In the genomic region with DNA sequence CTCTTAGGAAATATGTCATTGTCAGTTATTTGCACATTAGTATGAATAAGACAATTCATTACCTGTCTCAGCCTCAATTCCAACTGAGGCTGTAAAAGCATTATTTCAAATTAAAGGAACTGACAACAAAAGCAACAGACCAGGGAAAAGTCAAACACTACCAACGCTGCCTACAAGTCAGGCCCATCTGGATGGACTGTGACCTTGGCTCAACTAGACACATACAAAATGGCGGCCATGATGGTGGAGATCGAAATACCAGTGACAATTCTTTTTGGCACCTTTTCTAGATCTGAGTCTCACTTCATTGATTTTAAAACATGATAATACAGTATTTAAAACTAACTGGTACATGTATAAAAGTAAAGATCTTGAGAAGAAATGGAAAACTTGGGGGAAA, we compare ENCODE assay signal across 28 cellular contexts.
"Had no signal": no experiment of that assay in that cellular context is flagged by ENCODE, and none has a peak within 500 bp of the region (broad histone marks: within the 10 kb centered on the region; RNA-seq: fewer than 3 reads in every experiment).

No MANE protein-coding gene starts in this region.

- H3K9me3 Mint-ChIP-seq: stimulated activated effector memory CD8-positive, alpha-beta T cell treated with anti-CD3 and anti-CD28 coated beads, Interleukin-12 subunit alpha, Interleukin-12 subunit beta, amount 100 ng/mL, for 72 hours; stimulated activated memory B cell treated with anti-CD40 and anti-IgM and Interleukin-4, amounts not matched to agents 10 μg/mL and 1 μg/mL and 100 μg/mL, for 72 hours; stimulated activated naive B cell treated with anti-CD40 and anti-IgM and Interleukin-4, amounts not matched to agents 10 μg/mL and 1 μg/mL and 100 μg/mL, for 72 hours; stimulated activated naive CD8-positive, alpha-beta T cell treated with anti-CD3 and anti-CD28 coated beads, Interleukin-15, amount 100 ng/mL, for 72 hours; stimulated activated naive CD8-positive, alpha-beta T cell treated with anti-CD3 and anti-CD28 coated beads, Interleukin-15, Interleukin-2, amounts not matched to agents 100 ng/mL and 50 ng/mL, for 24 hours had no signal

- H3K27ac ChIP-seq: stomach, suprapubic skin, testis, thoracic aorta, thyroid gland, tibial artery, tibial nerve, transverse colon, upper lobe of left lung, upper lobe of right lung, uterus, vagina had no signal

- H3K4me3 Mint-ChIP-seq: stimulated activated effector memory CD8-positive, alpha-beta T cell treated with anti-CD3 and anti-CD28 coated beads, Interleukin-12 subunit alpha, Interleukin-12 subunit beta, amount 100 ng/mL, for 72 hours; stimulated activated memory B cell treated with anti-CD40 and anti-IgM and Interleukin-4, amounts not matched to agents 10 μg/mL and 1 μg/mL and 100 μg/mL, for 72 hours; stimulated activated naive B cell treated with anti-CD40 and anti-IgM and Interleukin-4, amounts not matched to agents 10 μg/mL and 1 μg/mL and 100 μg/mL, for 72 hours; stimulated activated naive CD8-positive, alpha-beta T cell treated with anti-CD3 and anti-CD28 coated beads, Interleukin-15, amount 100 ng/mL, for 72 hours; stimulated activated naive CD8-positive, alpha-beta T cell treated with anti-CD3 and anti-CD28 coated beads, Interleukin-15, Interleukin-2, amounts not matched to agents 100 ng/mL and 50 ng/mL, for 24 hours; type B pancreatic cell had no signal

- H3K27me3 ChIP-seq: stomach, suprapubic skin, testis, thyroid gland, tibial artery, tibial nerve, transverse colon, upper lobe of left lung, upper lobe of right lung, uterus, vagina had no signal

- H3K4me1 ChIP-seq: suprapubic skin, testis, tibial artery, upper lobe of left lung, upper lobe of right lung, uterus had no signal

- FAIRE-seq: urothelium cell line had no signal

- H3K9me3 ChIP-seq: stomach, suprapubic skin, testis, thoracic aorta, thyroid gland, tibial artery, tibial nerve, transverse colon, upper lobe of left lung, upper lobe of right lung, uterus, vagina had no signal

- H3K36me3 ChIP-seq: stomach, suprapubic skin, thoracic aorta, thyroid gland, tibial artery, tibial nerve, transverse colon, upper lobe of left lung, upper lobe of right lung, uterus, vagina had no signal

- ATAC-seq: stimulated activated effector memory CD8-positive, alpha-beta T cell treated with anti-CD3 and anti-CD28 coated beads, Interleukin-12 subunit alpha, Interleukin-12 subunit beta, amount 100 ng/mL, for 72 hours; stimulated activated memory B cell treated with anti-CD40 and anti-IgM and Interleukin-4, amounts not matched to agents 10 μg/mL and 1 μg/mL and 100 μg/mL, for 72 hours; stimulated activated naive B cell treated with anti-CD40 and anti-IgM and Interleukin-4, amounts not matched to agents 10 μg/mL and 1 μg/mL and 100 μg/mL, for 72 hours; stimulated activated naive CD8-positive, alpha-beta T cell treated with anti-CD3 and anti-CD28 coated beads, Interleukin-15, amount 100 ng/mL, for 72 hours; stimulated activated naive CD8-positive, alpha-beta T cell treated with anti-CD3 and anti-CD28 coated beads, Interleukin-15, Interleukin-2, amounts not matched to agents 100 U/mL and 50 U/mL, for 24 hours; upper lobe of right lung had no signal

- H3K4me3 ChIP-seq: stomach, suprapubic skin, testis, thoracic aorta, thyroid gland, tibial artery, tibial nerve, transverse colon, upper lobe of left lung, upper lobe of right lung, uterus, vagina had no signal

- H3K27ac Mint-ChIP-seq: stimulated activated effector memory CD8-positive, alpha-beta T cell treated with anti-CD3 and anti-CD28 coated beads, Interleukin-12 subunit alpha, Interleukin-12 subunit beta, amount 100 ng/mL, for 72 hours; stimulated activated memory B cell treated with anti-CD40 and anti-IgM and Interleukin-4, amounts not matched to agents 10 μg/mL and 1 μg/mL and 100 μg/mL, for 72 hours; stimulated activated naive B cell treated with anti-CD40 and anti-IgM and Interleukin-4, amounts not matched to agents 10 μg/mL and 1 μg/mL and 100 μg/mL, for 72 hours; stimulated activated naive CD8-positive, alpha-beta T cell treated with anti-CD3 and anti-CD28 coated beads, Interleukin-15, amount 100 ng/mL, for 72 hours; stimulated activated naive CD8-positive, alpha-beta T cell treated with anti-CD3 and anti-CD28 coated beads, Interleukin-15, Interleukin-2, amounts not matched to agents 100 ng/mL and 50 ng/mL, for 24 hours; type B pancreatic cell had no signal

- H3K36me3 Mint-ChIP-seq: stimulated activated effector memory CD8-positive, alpha-beta T cell treated with anti-CD3 and anti-CD28 coated beads, Interleukin-12 subunit alpha, Interleukin-12 subunit beta, amount 100 ng/mL, for 72 hours; stimulated activated memory B cell treated with anti-CD40 and anti-IgM and Interleukin-4, amounts not matched to agents 10 μg/mL and 1 μg/mL and 100 μg/mL, for 72 hours; stimulated activated naive B cell treated with anti-CD40 and anti-IgM and Interleukin-4, amounts not matched to agents 10 μg/mL and 1 μg/mL and 100 μg/mL, for 72 hours; type B pancreatic cell had no signal

- DNase-seq: stimulated activated CD4-positive, alpha-beta T cell treated with anti-CD3 and anti-CD28 coated beads, Interleukin-2, amount 100 ng/mL, for 48 hours; stimulated activated CD4-positive, alpha-beta T cell treated with anti-CD3 and anti-CD28 coated beads, Interleukin-4, amount 100 ng/mL, for 1 hour; stimulated activated CD4-positive, alpha-beta T cell treated with anti-CD3 and anti-CD28 coated beads, Interleukin-4, amount 100 ng/mL, for 24 hours; stimulated activated CD4-positive, alpha-beta T cell treated with anti-CD3 and anti-CD28 coated beads, Interleukin-4, amount 100 ng/mL, for 4 hours; stimulated activated CD8-positive, alpha-beta memory T cell treated with anti-CD3 and anti-CD28 coated beads, Interleukin-4, amount 100 ng/mL, for 48 hours; stimulated activated naive B cell treated with anti-CD40 and anti-IgM and Interleukin-4, amounts not matched to agents 10 μg/mL and 1 μg/mL and 100 μg/mL, for 72 hours; stimulated activated naive CD4-positive, alpha-beta T cell; stimulated activated naive CD4-positive, alpha-beta T cell treated with Interleukin-2 at 50 U/mL for 16 hours; stimulated activated naive CD8-positive, alpha-beta T cell treated with anti-CD3 and anti-CD28 coated beads, Interleukin-15, amount 100 ng/mL, for 72 hours; stimulated activated naive CD8-positive, alpha-beta T cell treated with anti-CD3 and anti-CD28 coated beads, Interleukin-15, Interleukin-2, amounts not matched to agents 100 U/mL and 50 U/mL, for 24 hours; stomach; substantia nigra; testis; thyroid gland; tibial artery; transverse colon; upper lobe of left lung; upper lobe of right lung; uterus had no signal
